In genomic region chr18:4908239-4908638, GRCh38 we compare ENCODE assay signal across 25 cellular contexts.
"Had no signal": no experiment of that assay in that cellular context is flagged by ENCODE, and none has a peak within 500 bp of the region (broad histone marks: within the 10 kb centered on the region; RNA-seq: fewer than 3 reads in every experiment).

No MANE protein-coding gene starts in this region.

- H3K4me3 ChIP-seq: Peyer's patch, SJCRH30 had no signal

- H3K9ac ChIP-seq: KMS-11, SK-N-SH had no signal

- H3K4me2 ChIP-seq: KMS-11, SK-N-SH had no signal

- H3K36me3 ChIP-seq: Peyer's patch, SJCRH30 had no signal

- H3K27me3 ChIP-seq: Peyer's patch, SJCRH30 had no signal

- H3K4me1 ChIP-seq: Peyer's patch, SJCRH30 had no signal

- H3K9me3 ChIP-seq: Peyer's patch, SJCRH30, SK-N-SH had no signal

- H3K27ac ChIP-seq: KMS-11, Peyer's patch, RWPE1, SJCRH30, VCaP had no signal

- FAIRE-seq: bronchial epithelial cell had no signal

- DNase-seq: activated CD4-positive, alpha-beta memory T cell treated with anti-CD3 and anti-CD28 coated beads for 36 hours; activated CD4-positive, alpha-beta T cell treated with anti-CD3 and anti-CD28 coated beads, Interleukin-2, amount 10 ng/mL, durations not matched to agents 7 days and 5 days; activated CD4-positive, CD25-positive, alpha-beta regulatory T cell; activated gamma-delta T cell treated with Interleukin-2 at 50 U/mL for 16 hours; activated naive CD4-positive, alpha-beta T cell treated with anti-CD3 and anti-CD28 coated beads, Interleukin-2, amount 10 ng/mL, durations not matched to agents 7 days and 5 days; activated naive CD8-positive, alpha-beta T cell treated with anti-CD3 and anti-CD28 coated beads for 36 hours; activated T-cell treated with anti-CD3 and anti-CD28 coated beads for 4 hours; activated T-cell treated with anti-CD3 and anti-CD28 coated beads, Interleukin-2, amount 50 U/mL, for 48 hours; central memory CD4-positive, alpha-beta T cell; NCI-H1092; NCI-H1417; NCI-H2029 treated with DMSO at 0.1 percent for 48 hours; NCI-H774; NK-92 treated with Interleukin-12 subunit alpha and Interleukin-12 subunit beta, amount 100 ng/mL, for 24 hours; OCI-M1; Peyer's patch; Right ventricle myocardium superior; SJCRH30; SK-N-SH; T-helper 1 cell had no signal

- ATAC-seq: activated T-helper 17 cell treated with anti-CD3 and anti-CD28 coated beads, Interleukin-2, amount 50 U/mL, for 72 hours had no signal
